ENCODE assay signal across 1 cellular context in the genomic region with DNA sequence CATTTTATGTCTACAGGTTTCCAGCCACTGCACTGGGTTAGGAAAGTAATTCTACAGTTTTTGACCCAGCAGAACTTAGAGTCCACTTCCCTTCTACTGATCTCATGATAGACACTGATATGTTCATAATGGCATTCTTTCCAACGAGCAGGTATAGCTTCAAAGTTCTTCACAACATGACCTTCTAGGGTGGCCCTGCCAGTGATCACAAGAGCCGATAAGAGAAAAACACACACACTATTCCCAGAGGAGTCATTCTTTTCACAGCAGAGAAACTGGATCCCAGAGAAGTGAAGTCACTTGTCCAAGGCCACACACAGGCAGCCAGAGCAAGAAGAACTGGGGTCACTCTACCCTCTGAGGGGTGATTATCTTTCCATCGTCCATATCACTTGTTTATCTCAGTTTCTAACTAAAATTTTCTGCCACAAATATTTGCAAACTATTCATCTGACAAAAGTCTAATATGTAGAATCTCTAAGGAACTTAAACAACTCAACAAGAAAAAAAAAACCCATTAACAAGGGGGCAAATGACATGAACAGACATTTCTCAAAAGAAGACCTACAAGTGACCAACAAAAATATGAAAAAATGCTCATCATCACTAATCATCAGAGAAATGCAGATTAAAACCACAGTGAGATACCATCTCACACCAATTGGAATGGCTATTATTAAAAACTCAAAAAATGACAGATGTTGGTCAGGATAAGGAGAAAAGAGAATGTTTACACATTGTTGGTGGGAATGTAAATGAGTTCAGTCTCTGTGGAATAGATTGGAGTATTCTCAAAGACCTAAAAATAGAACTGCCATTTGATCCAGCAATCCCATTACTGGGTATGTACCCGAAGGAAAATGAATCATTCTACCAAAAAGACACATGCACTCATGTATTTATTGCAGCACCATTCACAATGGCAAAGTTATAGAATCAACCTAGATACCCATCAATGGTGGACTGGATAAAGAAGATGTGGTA.
TF ChIP-seq lines count a peak whose summit lies in the region.

No MANE protein-coding gene starts in this region.

TF ChIP-seq in HepG2, 621 proteins besides CTCF, POLR2A, EP300 and RAD21 (continued from another document and continues in another):
- no peak for TF ChIP-seq TRAFD1 (CRISPR knock-in tag; IDR thresholded peaks at IDR 0.05; ENCODE audit: borderline replicate concordance)
- TF ChIP-seq ATF1 (CRISPR knock-in tag; IDR thresholded peaks at IDR 0.05) = peak; percentile 33; the same call in 1 of the 2 replicates
- TF ChIP-seq MIXL1 (CRISPR knock-in tag; IDR thresholded peaks at IDR 0.05) = peak; percentile 82
- peak; percentile 33; the same call in 1 of the 2 replicates for TF ChIP-seq PITX1 (CRISPR knock-in tag; IDR thresholded peaks at IDR 0.05)
- peak; percentile 44; the same call in 1 of the 2 replicates for TF ChIP-seq HDAC1 (CRISPR knock-in tag; IDR thresholded peaks at IDR 0.05)
- TF ChIP-seq NR2F6 (IDR thresholded peaks at IDR 0.05) = peak; percentile 81
- peak; percentile 84 for TF ChIP-seq NR2F6 (CRISPR knock-in tag; IDR thresholded peaks at IDR 0.05)
- TF ChIP-seq CEBPG (CRISPR knock-in tag; IDR thresholded peaks at IDR 0.05) = 0 out of 2 replicates have a peak, but pooled peaks have one; percentile 8
- TF ChIP-seq MTF1 (CRISPR knock-in tag; IDR thresholded peaks at IDR 0.05) = no peak
- TF ChIP-seq NCOA1 (CRISPR knock-in tag; IDR thresholded peaks at IDR 0.05) = no peak
- TF ChIP-seq ZFY (CRISPR knock-in tag; IDR thresholded peaks at IDR 0.05) = no peak
- TF ChIP-seq FOXC1 (CRISPR knock-in tag; IDR thresholded peaks at IDR 0.05; ENCODE audit: borderline replicate concordance) = no peak
- TF ChIP-seq ZNF710 (CRISPR knock-in tag; IDR thresholded peaks at IDR 0.05; ENCODE audit: borderline replicate concordance) = peak; percentile 78
- TF ChIP-seq RFX5 (IDR thresholded peaks at IDR 0.05; ENCODE audit: low read depth, low read length) = no peak
- no peak for TF ChIP-seq ZNF550 (CRISPR knock-in tag; IDR thresholded peaks at IDR 0.05; ENCODE audit: borderline replicate concordance)
- TF ChIP-seq HMGXB4 (CRISPR knock-in tag; IDR thresholded peaks at IDR 0.05; ENCODE audit: borderline replicate concordance in 1 of 2, low read depth in 1 of 2) = no peak
- TF ChIP-seq ZNF343 (CRISPR knock-in tag; IDR thresholded peaks at IDR 0.05) = no peak
- TF ChIP-seq ZNF768 (CRISPR knock-in tag; IDR thresholded peaks at IDR 0.05) = no peak
- TF ChIP-seq, protein P1, sequence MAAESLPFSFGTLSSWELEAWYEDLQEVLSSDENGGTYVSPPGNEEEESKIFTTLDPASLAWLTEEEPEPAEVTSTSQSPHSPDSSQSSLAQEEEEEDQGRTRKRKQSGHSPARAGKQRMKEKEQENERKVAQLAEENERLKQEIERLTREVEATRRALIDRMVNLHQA (CRISPR knock-in tag; IDR thresholded peaks at IDR 0.05) = no peak
- TF ChIP-seq HOXA9 (CRISPR knock-in tag; IDR thresholded peaks at IDR 0.05; ENCODE audit: borderline replicate concordance) = no peak
- peak; percentile 69; the same call in 1 of the 2 replicates for TF ChIP-seq ZNF264 (CRISPR knock-in tag; IDR thresholded peaks at IDR 0.05)
- TF ChIP-seq SMAD9 (CRISPR knock-in tag; IDR thresholded peaks at IDR 0.05) = no peak
- no peak for TF ChIP-seq TIGD3 (CRISPR knock-in tag; IDR thresholded peaks at IDR 0.05; ENCODE audit: borderline replicate concordance)
- peak; percentile 75 for TF ChIP-seq RARA (CRISPR knock-in tag; IDR thresholded peaks at IDR 0.05)
- no peak for TF ChIP-seq ADNP (CRISPR knock-in tag; IDR thresholded peaks at IDR 0.05)
- TF ChIP-seq, protein P2, sequence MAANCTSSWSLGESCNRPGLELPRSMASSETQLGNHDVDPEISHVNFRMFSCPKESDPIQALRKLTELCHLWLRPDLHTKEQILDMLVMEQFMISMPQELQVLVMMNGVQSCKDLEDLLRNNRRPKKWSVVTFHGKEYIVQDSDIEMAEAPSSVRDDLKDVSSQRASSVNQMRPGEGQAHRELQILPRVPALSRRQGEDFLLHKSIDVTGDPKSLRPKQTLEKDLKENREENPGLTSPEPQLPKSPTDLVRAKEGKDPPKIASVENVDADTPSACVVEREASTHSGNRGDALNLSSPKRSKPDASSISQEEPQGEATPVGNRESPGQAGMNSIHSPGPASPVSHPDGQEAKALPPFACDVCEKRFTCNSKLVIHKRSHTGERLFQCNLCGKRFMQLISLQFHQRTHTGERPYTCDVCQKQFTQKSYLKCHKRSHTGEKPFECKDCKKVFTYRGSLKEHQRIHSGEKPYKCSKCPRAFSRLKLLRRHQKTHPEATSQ (CRISPR knock-in tag; IDR thresholded peaks at IDR 0.05; ENCODE audit: borderline replicate concordance) = no peak
- no peak for TF ChIP-seq TRIM24 (CRISPR knock-in tag; IDR thresholded peaks at IDR 0.05)
- TF ChIP-seq, protein P3, sequence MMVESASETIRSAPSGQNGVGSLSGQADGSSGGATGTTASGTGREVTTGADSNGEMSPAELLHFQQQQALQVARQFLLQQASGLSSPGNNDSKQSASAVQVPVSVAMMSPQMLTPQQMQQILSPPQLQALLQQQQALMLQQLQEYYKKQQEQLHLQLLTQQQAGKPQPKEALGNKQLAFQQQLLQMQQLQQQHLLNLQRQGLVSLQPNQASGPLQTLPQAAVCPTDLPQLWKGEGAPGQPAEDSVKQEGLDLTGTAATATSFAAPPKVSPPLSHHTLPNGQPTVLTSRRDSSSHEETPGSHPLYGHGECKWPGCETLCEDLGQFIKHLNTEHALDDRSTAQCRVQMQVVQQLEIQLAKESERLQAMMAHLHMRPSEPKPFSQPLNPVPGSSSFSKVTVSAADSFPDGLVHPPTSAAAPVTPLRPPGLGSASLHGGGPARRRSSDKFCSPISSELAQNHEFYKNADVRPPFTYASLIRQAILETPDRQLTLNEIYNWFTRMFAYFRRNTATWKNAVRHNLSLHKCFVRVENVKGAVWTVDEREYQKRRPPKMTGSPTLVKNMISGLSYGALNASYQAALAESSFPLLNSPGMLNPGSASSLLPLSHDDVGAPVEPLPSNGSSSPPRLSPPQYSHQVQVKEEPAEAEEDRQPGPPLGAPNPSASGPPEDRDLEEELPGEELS (CRISPR knock-in tag; IDR thresholded peaks at IDR 0.05) = peak; percentile 76
- no peak for TF ChIP-seq ZNF333 (CRISPR knock-in tag; IDR thresholded peaks at IDR 0.05; ENCODE audit: borderline replicate concordance)
- 0 out of 2 replicates have a peak, but pooled peaks have one; percentile 22 for TF ChIP-seq ELF1 (CRISPR knock-in tag; IDR thresholded peaks at IDR 0.05)
- TF ChIP-seq ARID5B (CRISPR knock-in tag; IDR thresholded peaks at IDR 0.05) = peak; percentile 95
- TF ChIP-seq THAP11 (CRISPR knock-in tag; IDR thresholded peaks at IDR 0.05) = no peak; the same call in 1 of the 2 replicates
- no peak for TF ChIP-seq CEBPB (IDR thresholded peaks at IDR 0.05; ENCODE audit: borderline replicate concordance, low read depth, low read length)
- TF ChIP-seq FOXK1 (CRISPR knock-in tag; IDR thresholded peaks at IDR 0.05; ENCODE audit: borderline replicate concordance, low read depth) = peak; percentile 59; the same call in 1 of the 2 replicates
- peak; percentile 78 for TF ChIP-seq ELF3 (CRISPR knock-in tag; IDR thresholded peaks at IDR 0.05)
- TF ChIP-seq ZNF335 (CRISPR knock-in tag; IDR thresholded peaks at IDR 0.05) = 0 out of 2 replicates have a peak, but pooled peaks have one; percentile 68
- no peak for TF ChIP-seq ZNF569 (CRISPR knock-in tag; IDR thresholded peaks at IDR 0.05; ENCODE audit: borderline replicate concordance)
- TF ChIP-seq FOXM1 (CRISPR knock-in tag; IDR thresholded peaks at IDR 0.05) = no peak
- TF ChIP-seq TEAD2 (CRISPR knock-in tag; IDR thresholded peaks at IDR 0.05) = no peak
- TF ChIP-seq DR1 (CRISPR knock-in tag; IDR thresholded peaks at IDR 0.05) = no peak
- TF ChIP-seq, protein P4, sequence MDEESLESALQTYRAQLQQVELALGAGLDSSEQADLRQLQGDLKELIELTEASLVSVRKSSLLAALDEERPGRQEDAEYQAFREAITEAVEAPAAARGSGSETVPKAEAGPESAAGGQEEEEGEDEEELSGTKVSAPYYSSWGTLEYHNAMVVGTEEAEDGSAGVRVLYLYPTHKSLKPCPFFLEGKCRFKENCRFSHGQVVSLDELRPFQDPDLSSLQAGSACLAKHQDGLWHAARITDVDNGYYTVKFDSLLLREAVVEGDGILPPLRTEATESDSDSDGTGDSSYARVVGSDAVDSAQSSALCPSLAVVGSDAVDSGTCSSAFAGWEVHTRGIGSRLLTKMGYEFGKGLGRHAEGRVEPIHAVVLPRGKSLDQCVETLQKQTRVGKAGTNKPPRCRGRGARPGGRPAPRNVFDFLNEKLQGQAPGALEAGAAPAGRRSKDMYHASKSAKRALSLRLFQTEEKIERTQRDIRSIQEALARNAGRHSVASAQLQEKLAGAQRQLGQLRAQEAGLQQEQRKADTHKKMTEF (CRISPR knock-in tag; IDR thresholded peaks at IDR 0.05) = peak; percentile 86
- no peak for TF ChIP-seq ZNF547 (CRISPR knock-in tag; IDR thresholded peaks at IDR 0.05)
